8 cellular contexts compared by ENCODE assay signal in genomic region chr22:22463855-22464540, GRCh38. TPM values are rescaled to one million over a fixed set of nuclear protein-coding genes. Genes with fewer than 3 reads are reported as not detected.
DNase-seq lines count a peak whose midpoint lies in the region; ATAC-seq and TF ChIP-seq lines count a peak whose summit lies in the region.

No MANE protein-coding gene starts in this region.

- H3K4me1 ChIP-seq in RWPE2 (ENCODE audit: insufficient read depth, poor library complexity, severe bottlenecking): no peaks in the 10 kb centered on the region

- H3K4me1 Mint-ChIP-seq in activated naive CD4-positive, alpha-beta T cell treated with anti-CD3 and anti-CD28 coated beads, Interleukin-2, amount 10 ng/mL, durations not matched to agents 7 days and 5 days: no peaks in the 10 kb centered on the region

- peak; percentile 35; the same call in 2 of the 3 replicates for ATAC-seq in RWPE2 (ENCODE audit: low read depth)
- ATAC-seq in GM19397 (IDR thresholded peaks at IDR 0.05; ENCODE audit: unreplicated experiment): no peak

- H3K27ac ChIP-seq in RWPE2 (ENCODE audit: poor library complexity, severe bottlenecking): no peak overlapping the region

- TF ChIP-seq CTCF in RWPE2 (IDR thresholded peaks at IDR 0.05; ENCODE audit: poor library complexity, severe bottlenecking): peak; percentile 77

- CTCF ChIA-PET in activated naive CD4-positive, alpha-beta T cell treated with anti-CD3 and anti-CD28 coated beads, Interleukin-2, amount 10 ng/mL, durations not matched to agents 7 days and 5 days (lab: Charles Lee): interaction anchor here (0.6 to 2.7 kb wide), 12 partner anchors 9 to 245 kb away, joined by 3 to 15 read pairs (median 4); no protein-coding TSS in a partner anchor

- H3K4me3 ChIP-seq in RWPE2 (ENCODE audit: severe bottlenecking): no peak overlapping the region

- peaks cover 30% of the 10 kb centered on the region for H3K27me3 Mint-ChIP-seq in activated naive CD4-positive, alpha-beta T cell treated with anti-CD3 and anti-CD28 coated beads, Interleukin-2, amount 10 ng/mL, durations not matched to agents 7 days and 5 days

- no peaks in the 10 kb centered on the region for H3K36me3 Mint-ChIP-seq in activated naive CD4-positive, alpha-beta T cell treated with anti-CD3 and anti-CD28 coated beads, Interleukin-2, amount 10 ng/mL, durations not matched to agents 7 days and 5 days

- no peak overlapping the region for H3K27ac Mint-ChIP-seq in activated naive CD4-positive, alpha-beta T cell treated with anti-CD3 and anti-CD28 coated beads, Interleukin-2, amount 10 ng/mL, durations not matched to agents 7 days and 5 days

- H3K27me3 ChIP-seq in RWPE2 (ENCODE audit: insufficient read depth, poor library complexity, severe bottlenecking): no peaks in the 10 kb centered on the region

- H3K9me3 ChIP-seq in RWPE2 (ENCODE audit: severe bottlenecking): peaks cover 20% of the 10 kb centered on the region

- no peak overlapping the region for H3K4me3 Mint-ChIP-seq in activated naive CD4-positive, alpha-beta T cell treated with anti-CD3 and anti-CD28 coated beads, Interleukin-2, amount 10 ng/mL, durations not matched to agents 7 days and 5 days

- peaks cover 11% of the 10 kb centered on the region for H3K9me3 Mint-ChIP-seq in activated naive CD4-positive, alpha-beta T cell treated with anti-CD3 and anti-CD28 coated beads, Interleukin-2, amount 10 ng/mL, durations not matched to agents 7 days and 5 days

- peak; percentile 59 for DNase-seq in DMS53 (lab: John Stamatoyannopoulos, UW)
- DNase-seq in HuH-7.5 (ENCODE audit: low spot score): peak; percentile 47
- no peak for DNase-seq in RWPE2 (ENCODE audit: low spot score)
- peak; percentile 71 for DNase-seq in activated naive CD4-positive, alpha-beta T cell treated with anti-CD3 and anti-CD28 coated beads, Interleukin-2, amount 10 ng/mL, durations not matched to agents 7 days and 5 days
- DNase-seq in glomerular endothelial cell (ENCODE audit: extremely low read depth, low read depth, low spot score): peak; percentile 33
- peak; percentile 49 for DNase-seq in renal cortical epithelial cell (ENCODE audit: low read depth)
- no peak for DNase-seq in cortex of kidney (lab: John Stamatoyannopoulos, UW)

- no peaks in the 10 kb centered on the region for H3K36me3 ChIP-seq in RWPE2 (ENCODE audit: low read depth)

RNA-seq across cellular contexts. Expression of gene ZNF280B, which starts 44.5 kb away (rescaled TPM):
- 2.5 TPM in 2 replicates for total RNA-seq in glomerular endothelial cell
- total RNA-seq in renal cortical epithelial cell: 0.87 and 1.9 TPM in 2 replicates

RNA-seq across cellular contexts. Expression of gene ZNF280A, which starts 56.1 kb away (rescaled TPM):
- total RNA-seq in glomerular endothelial cell (0.12 TPM in 1 of 2 replicates, not detected in the other), renal cortical epithelial cell (not detected in 2 replicates)

Comparison
In these comparisons a context has a peak if more than half of its experiments do, and no peak if none do; other contexts are left out.
1. DNase-seq: peak in DMS53 (single experiment), HuH-7.5 (single experiment), activated naive CD4-positive, alpha-beta T cell treated with anti-CD3 and anti-CD28 coated beads, Interleukin-2, amount 10 ng/mL, durations not matched to agents 7 days and 5 days (single experiment), glomerular endothelial cell (single experiment) and renal cortical epithelial cell (single experiment); none in RWPE2 (single experiment) and cortex of kidney (single experiment).